24 cellular contexts compared by ENCODE assay signal in the genomic region with DNA sequence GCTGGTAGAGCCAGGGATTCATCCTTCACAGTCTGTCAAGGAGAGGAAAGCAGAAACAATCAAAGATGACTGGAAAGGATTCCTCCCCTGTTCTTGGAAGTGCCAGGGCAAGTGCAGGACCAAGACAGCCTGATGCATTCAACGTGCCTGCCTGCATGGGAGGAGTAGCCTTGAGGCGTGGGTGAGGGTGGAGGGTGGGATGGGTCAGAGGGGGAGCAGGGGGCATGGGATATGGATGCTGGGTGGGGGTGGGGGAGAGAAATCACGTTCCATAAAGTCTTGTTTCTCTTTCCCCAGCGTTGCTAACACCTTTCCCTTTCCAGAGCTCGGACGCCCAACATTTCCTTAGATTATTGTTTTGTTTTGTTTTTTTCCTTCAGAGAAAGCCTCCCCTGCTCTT.
A peak's percentile ranks its signal among the peaks of the same experiment; 100 is the strongest.
DNase-seq lines count a peak whose midpoint lies in the region; ATAC-seq and TF ChIP-seq lines count a peak whose summit lies in the region.
"Had no signal": no experiment of that assay in that cellular context is flagged by ENCODE, and none has a peak within 500 bp of the region (broad histone marks: within the 10 kb centered on the region; RNA-seq: fewer than 3 reads in every experiment).

No MANE protein-coding gene starts in this region.

- DNase-seq in cardiac muscle cell (ENCODE audit: low read depth in 1 of 2, low spot score in 1 of 2) (no peak), left ventricle myocardium superior (no peak), right cardiac atrium (no peak), cardiac septum (ENCODE audit: low spot score) (no peak), Ammon's horn (ENCODE audit: low spot score) (no peak)
- DNase-seq: AML-193; BE2C; C1 segment of cervical spinal cord; CD4-positive, alpha-beta memory T cell; CD4-positive, CD25-positive, alpha-beta regulatory T cell; CD8-positive, alpha-beta memory T cell; COR-L47; DMS 273 treated with DMSO at 0.1 percent for 48 hours; DMS153; DMS53; DMS79; DND-41; EL; GDM1 had no signal

- peak overlapping the region; percentile 68 for H3K27ac ChIP-seq in cardiac muscle cell
- H3K27ac ChIP-seq in right cardiac atrium (ENCODE audit: low read length), result peak overlapping the region; percentile 25
- peak overlapping the region; percentile 9 for H3K27ac ChIP-seq in temporal lobe (ENCODE audit: low read depth, low read length)
- H3K27ac ChIP-seq: 22Rv1, A549, BLaER1 had no signal

- ATAC-seq in left ventricle myocardium superior (no peak), right cardiac atrium (peak; percentile 52 to 53)
- ATAC-seq: A549, GM12878 had no signal

- peaks cover 10% of the 10 kb centered on the region for H3K4me1 ChIP-seq in cardiac muscle cell (ENCODE audit: low read depth)
- no peaks in the 10 kb centered on the region for H3K4me1 ChIP-seq in right cardiac atrium (ENCODE audit: control insufficient read depth, insufficient read depth, low read length)
- H3K4me1 ChIP-seq: A549, BE2C, BLaER1 had no signal

- intact Hi-C loops in left ventricle myocardium superior (cut with micrococcal nuclease), result no loop called here
- intact Hi-C loops in right cardiac atrium (cut with DNase I), result no loop called here
- intact Hi-C loops in cardiac septum (cut with DNase I), result no loop called here

- H3K9me3 ChIP-seq in cardiac muscle cell (ENCODE audit: low read depth), result no peaks in the 10 kb centered on the region
- H3K9me3 ChIP-seq in right cardiac atrium (ENCODE audit: control insufficient read depth, low read length), result no peaks in the 10 kb centered on the region
- H3K9me3 ChIP-seq: A549, BE2C, BLaER1 had no signal

- H3K27me3 ChIP-seq in cardiac muscle cell (no peaks in the 10 kb centered on the region), right cardiac atrium (ENCODE audit: control insufficient read depth, insufficient read depth) (no peaks in the 10 kb centered on the region)
- H3K27me3 ChIP-seq: BLaER1 had no signal

- H3K4me3 ChIP-seq in cardiac muscle cell (no peak overlapping the region), right cardiac atrium (ENCODE audit: low read length) (no peak overlapping the region)
- H3K4me3 ChIP-seq: A549, BLaER1, GM12878 had no signal

- no peak for TF ChIP-seq CTCF in cardiac muscle cell (IDR thresholded peaks at IDR 0.05; ENCODE audit: low read depth, low read length)

- H3K36me3 ChIP-seq in cardiac muscle cell, result peaks cover 10% of the 10 kb centered on the region
- H3K36me3 ChIP-seq: BE2C had no signal

- 52% methylated on average over 6 of the region's 6 CpGs for WGBS in right cardiac atrium

Comparison
In these comparisons a context has a peak if more than half of its experiments do, and no peak if none do; other contexts are left out.
1. H3K27ac ChIP-seq: peak in every context shown above with its lines; median percentile 68 in cardiac muscle cell; 25 in right cardiac atrium; 9 in temporal lobe.